In genomic region chr9:68343992-68344391, GRCh38 we compare ENCODE assay signal across 11 cellular contexts. TPM values are rescaled to one million over a fixed set of nuclear protein-coding genes. Genes with fewer than 3 reads are reported as not detected.
"Had no signal": no experiment of that assay in that cellular context is flagged by ENCODE, and none has a peak within 500 bp of the region (broad histone marks: within the 10 kb centered on the region; RNA-seq: fewer than 3 reads in every experiment).

No MANE protein-coding gene starts in this region.

RNA-seq across cellular contexts. Expression of gene PGM5, which starts 12.4 kb away (rescaled TPM):
- total RNA-seq: activated B cell treated with CpG ODN at 0.5 μM for 24 hours; activated CD8-positive, alpha-beta T cell treated with anti-CD3 and anti-CD28 coated beads for 36 hours; activated T-cell treated with anti-CD3 and anti-CD28 coated beads, Interleukin-2, amount 50 U/mL, for 4 hours; activated T-helper 17 cell treated with anti-CD3 and anti-CD28 coated beads, Interleukin-2, amount 50 U/mL, for 72 hours; chondrocyte; foreskin keratinocyte had no signal

RNA-seq across cellular contexts. Expression of gene FOXD4L3, which starts 41.3 kb away (rescaled TPM):
- total RNA-seq: activated B cell treated with CpG ODN at 0.5 μM for 24 hours; activated T-cell treated with anti-CD3 and anti-CD28 coated beads, Interleukin-2, amount 50 U/mL, for 4 hours; adrenal gland; ascending aorta; chondrocyte; dermis blood vessel endothelial cell; esophagus muscularis mucosa; T-helper 17 cell had no signal
